Comparison of ENCODE assay signal across 25 cellular contexts in the genomic region with DNA sequence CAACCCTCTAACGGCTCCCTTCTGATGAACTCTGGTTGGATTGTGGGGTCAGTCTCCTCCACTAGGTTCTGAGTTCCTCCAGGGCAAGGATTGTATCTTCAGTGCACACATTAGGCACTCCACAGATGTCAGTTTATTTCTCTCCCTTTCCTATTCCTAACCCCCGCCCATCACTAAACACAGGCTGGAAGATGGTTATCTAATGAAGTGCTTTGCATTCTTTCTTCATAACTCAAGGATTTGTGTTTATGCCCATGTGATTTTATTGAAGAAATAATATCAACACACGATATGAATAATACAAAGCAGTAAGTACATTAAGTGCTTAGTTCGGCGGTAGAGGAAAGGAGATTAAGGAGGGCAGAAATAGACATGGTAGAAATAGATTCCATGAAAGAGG. TPM values are rescaled to one million over a fixed set of nuclear protein-coding genes. Genes with fewer than 3 reads are reported as not detected.
A peak's percentile ranks its signal among the peaks of the same experiment; 100 is the strongest.
DNase-seq lines count a peak whose midpoint lies in the region; ATAC-seq, FAIRE-seq and TF ChIP-seq lines count a peak whose summit lies in the region.
"Had no signal": no experiment of that assay in that cellular context is flagged by ENCODE, and none has a peak within 500 bp of the region (broad histone marks: within the 10 kb centered on the region; RNA-seq: fewer than 3 reads in every experiment).

No MANE protein-coding gene starts in this region.

- FAIRE-seq in A549 (lab: Jason Lieb, UNC), result no peak
- no peak for FAIRE-seq in HepG2 (lab: Jason Lieb, UNC)

- WGBS in A549 (ENCODE audit: missing lambda C conversion rate), result 64% methylated on average over 5 of the region's 5 CpGs
- WGBS in SK-N-SH (ENCODE audit: low lambda C conversion rate), result 53% methylated on average over 5 of the region's 5 CpGs
- WGBS in psoas muscle, 3 donors, result 76 to 83% (median 81%) methylated on average over 5 of the region's 5 CpGs
- WGBS in HepG2 (ENCODE audit: low lambda C conversion rate), result 72% methylated on average over 5 of the region's 5 CpGs

- H3K27ac ChIP-seq in A549, result no peak overlapping the region
- H3K27ac ChIP-seq in SK-N-SH (ENCODE audit: low read depth in 2 of 2, low read length in 1 of 2), result peak overlapping the region in 1 of 2 experiments; percentile 7; a peak in 2 of 4 replicates
- H3K27ac ChIP-seq in right atrium auricular region, result no peak overlapping the region
- H3K27ac ChIP-seq in psoas muscle, result no peak overlapping the region
- H3K27ac ChIP-seq in HepG2 (ENCODE audit: extremely low read length, insufficient read depth, low read length), result no peak overlapping the region
- H3K27ac ChIP-seq: heart right ventricle, KMS-11, transverse colon had no signal

- H3K79me2 ChIP-seq in SK-N-SH (ENCODE audit: insufficient read depth), result no peaks in the 10 kb centered on the region
- H3K79me2 ChIP-seq in HepG2 (ENCODE audit: insufficient read depth, low read length), result no peaks in the 10 kb centered on the region

- TF ChIP-seq CTCF in A549 (IDR thresholded peaks at IDR 0.05) (no peak), SK-N-SH (IDR thresholded peaks at IDR 0.05) (no peak), right atrium auricular region (IDR thresholded peaks at IDR 0.05) (no peak), psoas muscle (IDR thresholded peaks at IDR 0.05) (no peak), HepG2 (CRISPR knock-in tag; IDR thresholded peaks at IDR 0.05) (no peak)

- H3K4me1 ChIP-seq in A549, result peaks cover 16% of the 10 kb centered on the region; the same call in 2 of the 3 replicates
- peaks cover 0 to 10% of the 10 kb centered on the region in 2 experiments; a peak in 3 of 4 replicates for H3K4me1 ChIP-seq in SK-N-SH (ENCODE audit: control insufficient read depth in 1 of 2, insufficient read depth in 2 of 2, low read depth in 1 of 2, low read length in 1 of 2)
- peaks cover 0 to 5% of the 10 kb centered on the region in 2 donors for H3K4me1 ChIP-seq in right atrium auricular region
- H3K4me1 ChIP-seq in psoas muscle, result peaks cover 6% of the 10 kb centered on the region
- peaks cover 50% of the 10 kb centered on the region for H3K4me1 ChIP-seq in HepG2 (ENCODE audit: insufficient read depth, low read length)
- H3K4me1 ChIP-seq: HAP-1 had no signal

- DNase-seq in A549 (ENCODE audit: low read depth in 1 of 2, low spot score in 1 of 2), result no peak
- peak; percentile 39 for DNase-seq in HS-27A (ENCODE audit: low read depth)
- no peak for DNase-seq in SK-N-SH
- peak; percentile 80 for DNase-seq in iris pigment epithelial cell (ENCODE audit: low read depth)
- no peak for DNase-seq in right atrium auricular region (ENCODE audit: low spot score)
- no peak for DNase-seq in NCI-H2171 treated with DMSO at 0.1 percent for 48 hours (lab: John Stamatoyannopoulos, UW)
- no peak for DNase-seq in psoas muscle
- no peak for DNase-seq in HepG2 (ENCODE audit: low spot score)
- DNase-seq: activated CD4-positive, alpha-beta T cell treated with anti-CD3 and anti-CD28 coated beads, Interleukin-2, amount 50 U/mL, for 48 hours; activated gamma-delta T cell treated with Interleukin-2 at 50 U/mL for 16 hours; aorta; cerebellar nuclear complex; effector memory CD4-positive, alpha-beta T cell; heart right ventricle; naive B cell; NCI-H1105; NCI-H2081; NCI-H510A treated with DMSO at 0.1 percent for 48 hours; ovary; SHP77; sigmoid colon; stimulated activated naive CD4-positive, alpha-beta T cell; transverse colon had no signal

- TF ChIP-seq RAD21 in A549 (conservative IDR thresholded peaks at IDR 0.05 in 1 of 2, IDR thresholded peaks at IDR 0.05 in 1 of 2) (no peak), SK-N-SH (IDR thresholded peaks at IDR 0.05; ENCODE audit: low read length) (no peak), HepG2 (CRISPR knock-in tag; IDR thresholded peaks at IDR 0.05) (no peak)

- H4K20me1 ChIP-seq in SK-N-SH (ENCODE audit: insufficient read depth), result no peaks in the 10 kb centered on the region
- no peaks in the 10 kb centered on the region for H4K20me1 ChIP-seq in HepG2 (ENCODE audit: insufficient read depth, low read length)

- intact Hi-C loops in psoas muscle (cut with DNase I), result loop anchor here (10.0 kb wide), 2 partner anchors 67 to 93 kb away; partner anchors contain the start of genes ATP6V0E1 (in 1 of the 2) and BNIP1 (in 1 of the 2)
- intact Hi-C loops in HepG2 (cut with micrococcal nuclease; ENCODE audit: unreplicated experiment), result no loop called here

- POLR2A ChIA-PET in A549 (lab: Yijun Ruan, JAX) (no interaction called here), SK-N-SH (lab: Yijun Ruan, JAX) (no interaction called here), HepG2 (lab: Yijun Ruan, JAX) (no interaction called here)

- no peak for TF ChIP-seq POLR2A in A549 (IDR thresholded peaks at IDR 0.05; ENCODE audit: low read length)
- no peak for TF ChIP-seq POLR2A in HepG2 (IDR thresholded peaks at IDR 0.05; ENCODE audit: insufficient read depth in 1 of 2, low read depth in 2 of 2, low read length in 2 of 2)

- in situ Hi-C loops in HepG2 (cut with HindIII; ENCODE audit: extremely low pct_ligation_motif_present, low pct_unique_long_range_greater_than_20kb), result no loop called here

- TF ChIP-seq EP300 in A549 (IDR thresholded peaks at IDR 0.05) (no peak), SK-N-SH (IDR thresholded peaks at IDR 0.05; ENCODE audit: borderline replicate concordance in 1 of 2, low read depth in 1 of 2, low read length in 1 of 2) (no peak), HepG2 (IDR thresholded peaks at IDR 0.05; ENCODE audit: low read depth in 2 of 2, low read length in 2 of 2) (no peak), HepG2 (CRISPR knock-in tag; IDR thresholded peaks at IDR 0.05; ENCODE audit: borderline replicate concordance) (no peak)

- ATAC-seq in A549, result no peak
- no peak for ATAC-seq in psoas muscle
- ATAC-seq in HepG2, result no peak
- ATAC-seq: heart right ventricle had no signal

- H3K36me3 ChIP-seq in SK-N-SH (replicated peaks in 1 of 2; ENCODE audit: control insufficient read depth in 1 of 2, insufficient read depth in 2 of 2, low read length in 1 of 2) (no peaks in the 10 kb centered on the region), right atrium auricular region (no peaks in the 10 kb centered on the region), psoas muscle (ENCODE audit: insufficient read depth in 1 of 2, low read depth in 1 of 2) (no peaks in the 10 kb centered on the region), HepG2 (replicated peaks in 1 of 2; ENCODE audit: control insufficient read depth in 1 of 2, insufficient read depth in 2 of 2, low read length in 2 of 2) (no peaks in the 10 kb centered on the region)
- H3K36me3 ChIP-seq: HAP-1, heart right ventricle, ovary, sigmoid colon, transverse colon had no signal

- H3K27me3 ChIP-seq in SK-N-SH (ENCODE audit: insufficient read depth) (no peaks in the 10 kb centered on the region), right atrium auricular region (no peaks in the 10 kb centered on the region), psoas muscle (ENCODE audit: insufficient read depth in 3 of 3, low read length in 2 of 3) (peaks cover 0 to 3% (median 0%) of the 10 kb centered on the region in 3 donors), HepG2 (ENCODE audit: control insufficient read depth in 1 of 2, insufficient read depth in 2 of 2, low read length in 2 of 2) (no peaks in the 10 kb centered on the region)
- H3K27me3 ChIP-seq: ovary, sigmoid colon, transverse colon had no signal

- H3K4me2 ChIP-seq in A549, result no peak overlapping the region
- H3K4me2 ChIP-seq in SK-N-SH, result peak overlapping the region; percentile 51; the same call in 1 of the 2 replicates
- no peak overlapping the region for H3K4me2 ChIP-seq in HepG2 (ENCODE audit: low read depth, low read length)
- H3K4me2 ChIP-seq: KMS-11 had no signal

- H3K4me3 ChIP-seq in A549 (no peak overlapping the region), SK-N-SH (ENCODE audit: low read depth in 2 of 2, low read length in 1 of 2) (no peak overlapping the region), right atrium auricular region (no peak overlapping the region), psoas muscle (no peak overlapping the region), HepG2 (replicated peaks in 1 of 3; ENCODE audit: insufficient read depth in 1 of 3, low read depth in 2 of 3, low read length in 3 of 3) (no peak overlapping the region)
- H3K4me3 ChIP-seq: HAP-1, heart right ventricle, ovary, sigmoid colon, transverse colon had no signal

- BruUV-seq in HepG2 (replicated peaks; lab: Mats Ljungman, UMichigan), result no TSS peak

- H3K9me3 ChIP-seq in A549, result no peaks in the 10 kb centered on the region
- H3K9me3 ChIP-seq in SK-N-SH, result no peaks in the 10 kb centered on the region
- no peaks in the 10 kb centered on the region for H3K9me3 ChIP-seq in right atrium auricular region
- H3K9me3 ChIP-seq in psoas muscle, result no peaks in the 10 kb centered on the region
- H3K9me3 ChIP-seq in HepG2 (ENCODE audit: low read length), result no peaks in the 10 kb centered on the region
- H3K9me3 ChIP-seq: HAP-1, heart right ventricle, ovary, sigmoid colon, transverse colon had no signal

- H2AFZ ChIP-seq in SK-N-SH (ENCODE audit: low read depth), result peak overlapping the region; percentile 17; the same call in 1 of the 2 replicates
- H2AFZ ChIP-seq in HepG2 (ENCODE audit: low read length), result no peak overlapping the region

- no peaks in the 10 kb centered on the region for H3K9me2 ChIP-seq in SK-N-SH

- CTCF ChIA-PET in A549 (lab: Yijun Ruan, JAX), result no interaction called here
- CTCF ChIA-PET in SK-N-SH (lab: Yijun Ruan, JAX), result no interaction called here
- CTCF ChIA-PET in HepG2 (lab: Yijun Ruan, JAX; ENCODE audit: low intra/inter-chr PET ratio, low total read pairs), result no interaction called here

- peaks cover 3% of the 10 kb centered on the region for H3F3A ChIP-seq in SK-N-SH (replicated peaks; ENCODE audit: insufficient read depth)

- H3K9ac ChIP-seq in SK-N-SH (no peak overlapping the region), HepG2 (ENCODE audit: insufficient read depth, low read depth, low read length) (no peak overlapping the region)
- H3K9ac ChIP-seq: KMS-11 had no signal

RNA-seq across cellular contexts. Expression of gene CREBRF, which starts 4.4 kb away (rescaled TPM):
- 7.2 and 8.3 TPM in 2 replicates for polyA plus RNA-seq in A549 (2011; rRNA removed)
- 0.96 and 1.1 TPM in 2 replicates for polyA plus RNA-seq in A549 (2012; cell fraction: cytosol; rRNA removed)
- 0.88 and 0.91 TPM in 2 replicates for polyA plus RNA-seq in A549 (2012; cell fraction: nucleus; rRNA removed)
- polyA plus RNA-seq in A549 (2017; fragmentation: RNase III; extraction: RNeasy Plus Mini Kit Qiagen cat#74134 plus additional on column Dnase treatment), result 1.1 to 1.8 TPM (median 1.4 TPM) in 3 replicates
- polyA minus RNA-seq in A549 (2011; rRNA and poly(A)+ RNA removed), result 11.1 and 12.8 TPM in 2 replicates
- 2.4 and 3.2 TPM in 2 replicates for polyA plus RNA-seq in SK-N-SH (2012; rRNA removed)
- polyA plus RNA-seq in SK-N-SH (2012; cell fraction: cytosol; rRNA removed), result 2.5 and 2.9 TPM in 2 replicates
- 6.5 and 10.1 TPM in 2 replicates for polyA plus RNA-seq in SK-N-SH (2012; cell fraction: nucleus; rRNA removed)
- total RNA-seq in right atrium auricular region, result 10 to 100 TPM; 20.9 to 22.5 TPM
- total RNA-seq in psoas muscle, result 10 to 100 TPM; 13.1 to 17.1 (median 14.0) TPM
- 1 to 10 TPM in 2 of 3 donors, under 1 TPM in 1; 0.92 to 6.6 (median 4.5) TPM for polyA plus RNA-seq in psoas muscle
- total RNA-seq in HepG2 (2016; rRNA removed; fragmentation: Illumina TruSeq; extraction: Trizol), result 4.5 and 5.1 TPM in 2 replicates
- 3.3 and 4.5 TPM in 2 replicates for total RNA-seq in HepG2 (2016; cell fraction: cytosol; rRNA removed; fragmentation: Illumina TruSeq; extraction: Trizol; ENCODE audit: low read depth)
- total RNA-seq in HepG2 (2016; cell fraction: insoluble cytoplasmic fraction; rRNA removed; fragmentation: Illumina TruSeq; extraction: Trizol), result 4.9 and 5.3 TPM in 2 replicates
- 5.3 and 5.8 TPM in 2 replicates for total RNA-seq in HepG2 (2016; cell fraction: membrane; rRNA removed; fragmentation: Illumina TruSeq; extraction: Trizol)
- 7.6 and 9.7 TPM in 2 replicates for total RNA-seq in HepG2 (2016; cell fraction: nucleus; rRNA removed; fragmentation: Illumina TruSeq; extraction: Trizol)
- 8.9 and 10.2 TPM in 2 replicates for polyA plus RNA-seq in HepG2 (2011; rRNA removed)
- polyA plus RNA-seq in HepG2 (2011; cell fraction: cytosol; rRNA removed), result 2.5 and 3.3 TPM in 2 replicates
- polyA plus RNA-seq in HepG2 (2011; cell fraction: nucleus; rRNA removed), result 15.4 and 16.5 TPM in 2 replicates
- polyA plus RNA-seq in HepG2 (2012), result 6.6 and 9.2 TPM in 2 replicates
- 0.08 and 0.09 TPM in 2 replicates for polyA plus RNA-seq in HepG2 (2016; cell fraction: cytosol; fragmentation: Illumina TruSeq; extraction: Trizol; ENCODE audit: low read depth)
- polyA plus RNA-seq in HepG2 (2016; cell fraction: insoluble cytoplasmic fraction; fragmentation: Illumina TruSeq; extraction: Trizol; ENCODE audit: low read depth), result 1.6 TPM in 2 replicates
- polyA plus RNA-seq in HepG2 (2016; cell fraction: membrane; fragmentation: Illumina TruSeq; extraction: Trizol; ENCODE audit: low read depth), result 0.17 and 0.21 TPM in 2 replicates
- 5.6 and 7.8 TPM in 2 replicates for polyA plus RNA-seq in HepG2 (2016; cell fraction: nucleus; fragmentation: Illumina TruSeq; extraction: Trizol; ENCODE audit: insufficient read depth, low read depth)
- 10.2 and 30.3 TPM in 2 replicates for polyA minus RNA-seq in HepG2 (2011; rRNA and poly(A)+ RNA removed; ENCODE audit: low replicate concordance)
- polyA minus RNA-seq in HepG2 (2011; cell fraction: cytosol; rRNA and poly(A)+ RNA removed), result 6.2 and 13.2 TPM in 2 replicates
- polyA minus RNA-seq in HepG2 (2011; cell fraction: nucleus; rRNA and poly(A)+ RNA removed), result 40.2 and 40.9 TPM in 2 replicates

Comparison
In these comparisons a context has a peak if more than half of its experiments do, and no peak if none do; other contexts are left out.
1. DNase-seq: peak in HS-27A (single experiment) and iris pigment epithelial cell (single experiment); none in A549 (0 of 2), SK-N-SH (single experiment), right atrium auricular region (single experiment), NCI-H2171 treated with DMSO at 0.1 percent for 48 hours (single experiment), psoas muscle (0 of 2) and HepG2 (single experiment).